12 cellular contexts compared by ENCODE assay signal in the genomic region with DNA sequence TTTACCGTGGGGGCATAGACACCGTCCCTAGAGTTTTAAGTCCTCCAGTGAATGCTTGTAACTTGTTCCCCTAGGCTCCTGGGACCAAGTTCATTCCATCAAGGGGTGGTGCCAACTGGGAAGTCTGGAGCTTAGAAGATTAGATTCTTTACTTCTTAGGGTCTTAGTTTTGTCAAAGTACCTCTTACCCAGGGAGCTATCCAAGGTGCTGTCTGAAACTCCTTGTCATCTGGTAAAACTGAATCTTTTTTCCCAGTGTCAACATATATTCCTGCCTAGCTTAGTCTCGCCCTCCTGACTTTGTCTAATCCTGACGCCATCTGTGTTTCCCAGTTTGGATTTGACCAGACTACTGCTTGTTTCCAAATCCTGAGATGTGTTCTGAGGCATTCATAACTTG. TPM values are rescaled to one million over a fixed set of nuclear protein-coding genes. Genes with fewer than 3 reads are reported as not detected.
DNase-seq lines count a peak whose midpoint lies in the region; ATAC-seq, FAIRE-seq and TF ChIP-seq lines count a peak whose summit lies in the region.
"Had no signal": no experiment of that assay in that cellular context is flagged by ENCODE, and none has a peak within 500 bp of the region (broad histone marks: within the 10 kb centered on the region; RNA-seq: fewer than 3 reads in every experiment).

No MANE protein-coding gene starts in this region.

- no peaks in the 10 kb centered on the region for H3K36me3 ChIP-seq in WERI-Rb-1
- no peaks in the 10 kb centered on the region for H3K36me3 ChIP-seq in upper lobe of left lung

- FAIRE-seq in A549 (lab: Jason Lieb, UNC), result no peak

- WGBS in A549 (ENCODE audit: missing lambda C conversion rate), result 14% methylated on average over 4 of the region's 4 CpGs
- WGBS in upper lobe of left lung, 2 donors, result 67 to 69% methylated on average over 4 of the region's 4 CpGs
- 80 to 86% methylated on average over 4 of the region's 4 CpGs for WGBS in lower leg skin, 2 donors

- H3K4me3 ChIP-seq in A549 (no peak overlapping the region), WERI-Rb-1 (ENCODE audit: low read depth, low read length) (no peak overlapping the region), upper lobe of left lung (no peak overlapping the region), lower leg skin (ENCODE audit: low read depth, poor library complexity, severe bottlenecking) (no peak overlapping the region)
- H3K4me3 ChIP-seq: lung had no signal

- TF ChIP-seq EP300 in A549 (IDR thresholded peaks at IDR 0.05), result no peak
- no peak for TF ChIP-seq EP300 in upper lobe of left lung (IDR thresholded peaks at IDR 0.05)

- DNase-seq in A549 (ENCODE audit: low read depth in 1 of 2, low spot score in 1 of 2) (no peak), HT-29 (ENCODE audit: low spot score) (peak; percentile 48), WERI-Rb-1 (peak; percentile 88), iPS DF 19.7 (ENCODE audit: low read depth, low spot score) (peak; percentile 12), upper lobe of left lung (no peak), lower leg skin (ENCODE audit: low spot score in 2 of 2) (no peak), cerebellum (ENCODE audit: low spot score) (no peak), NOMO-1 (lab: John Stamatoyannopoulos, UW; ENCODE audit: unreplicated experiment in 2 of 2) (no peak)
- DNase-seq: AML-193, posterior cingulate gyrus, SIG-M5 had no signal

- no peak for TF ChIP-seq RAD21 in A549 (conservative IDR thresholded peaks at IDR 0.05 in 1 of 2, IDR thresholded peaks at IDR 0.05 in 1 of 2)

- no peak overlapping the region for H3K4me2 ChIP-seq in A549

- no peaks in the 10 kb centered on the region for H3K9me3 ChIP-seq in A549
- no peaks in the 10 kb centered on the region for H3K9me3 ChIP-seq in WERI-Rb-1 (ENCODE audit: severe bottlenecking)
- no peaks in the 10 kb centered on the region for H3K9me3 ChIP-seq in upper lobe of left lung

- H3K27me3 ChIP-seq in WERI-Rb-1 (ENCODE audit: insufficient read depth, low read depth, severe bottlenecking) (no peaks in the 10 kb centered on the region), upper lobe of left lung (no peaks in the 10 kb centered on the region)

- H3K27ac ChIP-seq in A549 (no peak overlapping the region), WERI-Rb-1 (peak overlapping the region; percentile 79), upper lobe of left lung (no peak overlapping the region)

- intact Hi-C loops in lower leg skin (cut with DNase I; ENCODE audit: low total_unique reads), result no loop called here

- ATAC-seq in A549, result no peak
- no peak for ATAC-seq in upper lobe of left lung (ENCODE audit: low FRiP score in 2 of 2)

- no peaks in the 10 kb centered on the region for H3K4me1 ChIP-seq in A549
- H3K4me1 ChIP-seq in upper lobe of left lung, result peaks cover 10 to 12% (median 11%) of the 10 kb centered on the region in 4 donors

- TF ChIP-seq POLR2A in A549 (IDR thresholded peaks at IDR 0.05; ENCODE audit: low read length) (no peak), upper lobe of left lung (IDR thresholded peaks at IDR 0.05) (no peak), lower leg skin (IDR thresholded peaks at IDR 0.05) (no peak)

- CTCF ChIA-PET in A549 (lab: Yijun Ruan, JAX), result interaction anchor here (1.4 kb wide), 1 partner anchor 75 kb away, joined by 3 read pairs; no protein-coding TSS in a partner anchor

- POLR2A ChIA-PET in A549 (lab: Yijun Ruan, JAX), result no interaction called here

- TF ChIP-seq CTCF in A549 (IDR thresholded peaks at IDR 0.05) (no peak), WERI-Rb-1 (IDR thresholded peaks at IDR 0.05; ENCODE audit: low read depth, low read length) (no peak), upper lobe of left lung (IDR thresholded peaks at IDR 0.05) (no peak), lower leg skin (IDR thresholded peaks at IDR 0.05) (no peak)

TF ChIP-seq in A549, 52 proteins besides CTCF, POLR2A, EP300 and RAD21:
- TF ChIP-seq HEYL (CRISPR knock-in tag; IDR thresholded peaks at IDR 0.05) (no peak), CHD4 (IDR thresholded peaks at IDR 0.05; ENCODE audit: borderline replicate concordance) (no peak)
- TF ChIP-seq, protein P1, sequence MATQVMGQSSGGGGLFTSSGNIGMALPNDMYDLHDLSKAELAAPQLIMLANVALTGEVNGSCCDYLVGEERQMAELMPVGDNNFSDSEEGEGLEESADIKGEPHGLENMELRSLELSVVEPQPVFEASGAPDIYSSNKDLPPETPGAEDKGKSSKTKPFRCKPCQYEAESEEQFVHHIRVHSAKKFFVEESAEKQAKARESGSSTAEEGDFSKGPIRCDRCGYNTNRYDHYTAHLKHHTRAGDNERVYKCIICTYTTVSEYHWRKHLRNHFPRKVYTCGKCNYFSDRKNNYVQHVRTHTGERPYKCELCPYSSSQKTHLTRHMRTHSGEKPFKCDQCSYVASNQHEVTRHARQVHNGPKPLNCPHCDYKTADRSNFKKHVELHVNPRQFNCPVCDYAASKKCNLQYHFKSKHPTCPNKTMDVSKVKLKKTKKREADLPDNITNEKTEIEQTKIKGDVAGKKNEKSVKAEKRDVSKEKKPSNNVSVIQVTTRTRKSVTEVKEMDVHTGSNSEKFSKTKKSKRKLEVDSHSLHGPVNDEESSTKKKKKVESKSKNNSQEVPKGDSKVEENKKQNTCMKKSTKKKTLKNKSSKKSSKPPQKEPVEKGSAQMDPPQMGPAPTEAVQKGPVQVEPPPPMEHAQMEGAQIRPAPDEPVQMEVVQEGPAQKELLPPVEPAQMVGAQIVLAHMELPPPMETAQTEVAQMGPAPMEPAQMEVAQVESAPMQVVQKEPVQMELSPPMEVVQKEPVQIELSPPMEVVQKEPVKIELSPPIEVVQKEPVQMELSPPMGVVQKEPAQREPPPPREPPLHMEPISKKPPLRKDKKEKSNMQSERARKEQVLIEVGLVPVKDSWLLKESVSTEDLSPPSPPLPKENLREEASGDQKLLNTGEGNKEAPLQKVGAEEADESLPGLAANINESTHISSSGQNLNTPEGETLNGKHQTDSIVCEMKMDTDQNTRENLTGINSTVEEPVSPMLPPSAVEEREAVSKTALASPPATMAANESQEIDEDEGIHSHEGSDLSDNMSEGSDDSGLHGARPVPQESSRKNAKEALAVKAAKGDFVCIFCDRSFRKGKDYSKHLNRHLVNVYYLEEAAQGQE (IDR thresholded peaks at IDR 0.05), result peak; percentile 73

RNA-seq across cellular contexts. Expression of a gene that starts 41.6 kb away (rescaled TPM):
- polyA plus RNA-seq in A549 (2011; rRNA removed) (0.30 and 0.34 TPM in 2 replicates), A549 (2017; fragmentation: RNase III; extraction: RNeasy Plus Mini Kit Qiagen cat#74134 plus additional on column Dnase treatment) (0.25 to 0.58 TPM (median 0.30 TPM) in 3 replicates)
- polyA plus RNA-seq in A549 (2012; cell fraction: cytosol; rRNA removed), result 0.08 and 0.13 TPM in 2 replicates
- 0.11 and 0.17 TPM in 2 replicates for polyA plus RNA-seq in A549 (2012; cell fraction: nucleus; rRNA removed)
- polyA minus RNA-seq in A549 (2011; rRNA and poly(A)+ RNA removed), result 0.24 and 0.54 TPM in 2 replicates
- 2.2 and 3.5 TPM in 2 replicates for total RNA-seq in HT-29 (2014; rRNA removed; shearing (Covaris generic))
- total RNA-seq in upper lobe of left lung (10 to 100 TPM; 26.5 to 50.1 (median 46.5) TPM), lower leg skin (10 to 100 TPM in 2 of 4 donors, 1 to 10 TPM in 2; 5.7 to 14.1 (median 9.9) TPM), cerebellum (9.6 TPM)

Comparison
In these comparisons a context has a peak if more than half of its experiments do, and no peak if none do; other contexts are left out.
1. DNase-seq: peak in HT-29 (single experiment), WERI-Rb-1 (single experiment) and iPS DF 19.7 (single experiment); none in A549 (0 of 2), upper lobe of left lung (0 of 2), lower leg skin (0 of 2), cerebellum (single experiment) and NOMO-1 (0 of 2).